In genomic region chr6:100229512-100229911, GRCh38 we compare ENCODE assay signal across 8 cellular contexts.
DNase-seq lines count a peak whose midpoint lies in the region; ATAC-seq, FAIRE-seq and TF ChIP-seq lines count a peak whose summit lies in the region.

No MANE protein-coding gene starts in this region.

- TF ChIP-seq POLR2A in IMR-90 (IDR thresholded peaks at IDR 0.05; ENCODE audit: low read depth, low read length), result no peak
- TF ChIP-seq POLR2A in K562 (conservative IDR thresholded peaks at IDR 0.05), result no peak
- no peak for TF ChIP-seq POLR2A in prostate gland (IDR thresholded peaks at IDR 0.05)

- H3K36me3 Mint-ChIP-seq in CD4-positive, alpha-beta T cell (ENCODE audit: low read depth), result no peaks in the 10 kb centered on the region
- no peaks in the 10 kb centered on the region for H3K36me3 Mint-ChIP-seq in nephron (ENCODE audit: low read depth)

- no peak overlapping the region for H3K27ac ChIP-seq in CD4-positive, alpha-beta T cell (ENCODE audit: low read depth, low read length)
- H3K27ac ChIP-seq in IMR-90 (ENCODE audit: insufficient read depth, low read length), result no peak overlapping the region
- peak overlapping the region; percentile 83 for H3K27ac ChIP-seq in K562 (ENCODE audit: extremely low read depth, low read depth, low read length)
- no peak overlapping the region for H3K27ac ChIP-seq in prostate gland

- no peaks in the 10 kb centered on the region for H4K20me1 ChIP-seq in IMR-90 (ENCODE audit: insufficient read depth, low read length)
- no peaks in the 10 kb centered on the region for H4K20me1 ChIP-seq in K562 (replicated peaks; ENCODE audit: control insufficient read depth, insufficient read depth, low read length)

- CTCF ChIA-PET in CD4-positive, alpha-beta T cell (lab: Charles Lee), result interaction anchor here (0.6 kb wide), 1 partner anchor 664 kb away, joined by 3 read pairs; no protein-coding TSS in a partner anchor
- CTCF ChIA-PET in IMR-90 (lab: Yijun Ruan, JAX) (interaction anchor here (0.5 to 2.1 kb wide), 7 partner anchors 11 to 186 kb away, joined by 3 to 6 read pairs (median 3); no protein-coding TSS in a partner anchor), K562 (lab: Yijun Ruan, JAX; ENCODE audit: low intra/inter-chr PET ratio) (no interaction called here)

- in situ Hi-C loops in IMR-90 (cut with MboI; ENCODE audit: low sequenced_read_pairs), result no loop called here
- in situ Hi-C loops in K562 (cut with MboI), result no loop called here

- peak overlapping the region; percentile 91 for H2BK120ac ChIP-seq in IMR-90 (ENCODE audit: low read depth, low read length)

- no peaks in the 10 kb centered on the region for H3K79me2 ChIP-seq in K562 (ENCODE audit: control insufficient read depth, insufficient read depth, low read length)

- H3K4ac ChIP-seq in IMR-90 (ENCODE audit: low read depth, low read length), result peak overlapping the region; percentile 64; the same call in 1 of the 2 replicates

- no peak overlapping the region for H2AK5ac ChIP-seq in IMR-90 (ENCODE audit: low read depth, low read length)

- H3K36me3 ChIP-seq in IMR-90 (ENCODE audit: control insufficient read depth, insufficient read depth, low read length) (no peaks in the 10 kb centered on the region), K562 (ENCODE audit: control insufficient read depth, insufficient read depth, low read length) (no peaks in the 10 kb centered on the region), prostate gland (no peaks in the 10 kb centered on the region)

- no peaks in the 10 kb centered on the region for H3K9me3 ChIP-seq in CD4-positive, alpha-beta T cell (ENCODE audit: control insufficient read depth, low read length)
- H3K9me3 ChIP-seq in IMR-90 (ENCODE audit: control insufficient read depth, insufficient read depth, low read length) (no peaks in the 10 kb centered on the region), K562 (replicated peaks; ENCODE audit: control insufficient read depth, insufficient read depth, low read depth, low read length) (no peaks in the 10 kb centered on the region), prostate gland (no peaks in the 10 kb centered on the region)

- peak overlapping the region; percentile 92; the same call in 1 of the 2 replicates for H4K5ac ChIP-seq in IMR-90 (ENCODE audit: low read depth, low read length)

- H3K14ac ChIP-seq in IMR-90 (replicated peaks; ENCODE audit: low read depth, low read length), result peak overlapping the region; percentile 82

- dilution Hi-C loops in IMR-90 (cut with HindIII; ENCODE audit: low sequenced_read_pairs, unreplicated experiment), result no loop called here

- H3K27ac Mint-ChIP-seq in CD4-positive, alpha-beta T cell, result no peak overlapping the region
- peak overlapping the region; percentile 8 to 89 (median 76) for H3K27ac Mint-ChIP-seq in nephron

- peak overlapping the region; percentile 88; the same call in 1 of the 2 replicates for H3K4me2 ChIP-seq in IMR-90 (ENCODE audit: low read depth, low read length)
- H3K4me2 ChIP-seq in K562 (ENCODE audit: insufficient read depth, low read length), result peak overlapping the region; percentile 78

- no peak overlapping the region; the same call in 1 of the 2 replicates for H3K56ac ChIP-seq in IMR-90 (ENCODE audit: extremely low read depth, insufficient read depth, low read length)

- H2AK9ac ChIP-seq in IMR-90 (replicated peaks; ENCODE audit: low read depth, low read length, poor library complexity), result no peak overlapping the region

- peak overlapping the region; percentile 16; the same call in 2 of the 3 replicates for H2BK15ac ChIP-seq in IMR-90 (ENCODE audit: low read depth, low read length)

- no peaks in the 10 kb centered on the region for H3K9me1 ChIP-seq in IMR-90 (ENCODE audit: insufficient read depth, low read length)
- no peaks in the 10 kb centered on the region for H3K9me1 ChIP-seq in K562 (ENCODE audit: control insufficient read depth, insufficient read depth, low read length)

- no peak for FAIRE-seq in K562 (lab: Jason Lieb, UNC)

- peaks cover 34% of the 10 kb centered on the region for H3K27me3 Mint-ChIP-seq in CD4-positive, alpha-beta T cell
- H3K27me3 Mint-ChIP-seq in nephron (ENCODE audit: low read depth), result no peaks in the 10 kb centered on the region

- peak overlapping the region; percentile 52 to 90 for H4K8ac ChIP-seq in IMR-90 (ENCODE audit: low read depth in 2 of 2, low read length in 2 of 2)

- peak overlapping the region; percentile 52 for H2BK5ac ChIP-seq in IMR-90 (ENCODE audit: low read depth, low read length, poor library complexity, severe bottlenecking)

- H3K4me3 ChIP-seq in IMR-90 (ENCODE audit: insufficient read depth, low read depth, low read length) (no peak overlapping the region), K562 (peak overlapping the region; percentile 36; the same call in 1 of the 2 replicates), prostate gland (no peak overlapping the region)

- no peak for TF ChIP-seq EP300 in K562 (IDR thresholded peaks at IDR 0.05; ENCODE audit: low read length)

- peak overlapping the region; percentile 32 for H3K23ac ChIP-seq in IMR-90 (ENCODE audit: low read depth, low read length)

- H3K9ac ChIP-seq in IMR-90 (ENCODE audit: low read depth, low read length), result peak overlapping the region; percentile 65; the same call in 1 of the 2 replicates
- peak overlapping the region in 1 of 2 experiments; percentile 77; a peak in 3 of 4 replicates for H3K9ac ChIP-seq in K562 (ENCODE audit: insufficient read depth in 1 of 2, low read depth in 2 of 2, low read length in 2 of 2)

- peak overlapping the region; percentile 62; the same call in 1 of the 2 replicates for H4K91ac ChIP-seq in IMR-90 (ENCODE audit: insufficient read depth, low read depth, low read length)

- H3K4me1 Mint-ChIP-seq in CD4-positive, alpha-beta T cell (ENCODE audit: low read depth), result peaks cover 7% of the 10 kb centered on the region
- H3K4me1 Mint-ChIP-seq in nephron, result peaks cover 23% of the 10 kb centered on the region

- no peak for TF ChIP-seq CTCF in CD4-positive, alpha-beta T cell (IDR thresholded peaks at IDR 0.05)
- no peak for TF ChIP-seq CTCF in IMR-90 (conservative IDR thresholded peaks at IDR 0.05; ENCODE audit: low read depth, low read length)
- no peak for TF ChIP-seq CTCF in K562 (IDR thresholded peaks at IDR 0.05 in 2 of 3, conservative IDR thresholded peaks at IDR 0.05 in 1 of 3; ENCODE audit: insufficient read depth in 2 of 3, low read depth in 1 of 3, low read length in 3 of 3)
- TF ChIP-seq CTCF in nephron (IDR thresholded peaks at IDR 0.05; ENCODE audit: unreplicated experiment in 3 of 3), result no peak
- no peak for TF ChIP-seq CTCF in prostate gland (IDR thresholded peaks at IDR 0.05)

- H3K4me1 ChIP-seq in IMR-90 (ENCODE audit: control insufficient read depth, insufficient read depth, low read length) (peaks cover 2% of the 10 kb centered on the region; the same call in 1 of the 2 replicates), K562 (replicated peaks in 1 of 2; ENCODE audit: control insufficient read depth in 2 of 2, insufficient read depth in 2 of 2, low read length in 2 of 2) (peaks cover 3 to 33% of the 10 kb centered on the region in 2 experiments), prostate gland (replicated peaks) (no peaks in the 10 kb centered on the region)

- no peak for ATAC-seq in CD4-positive, alpha-beta T cell (ENCODE audit: poor library complexity)
- ATAC-seq in IMR-90 (ENCODE audit: low read depth) (no peak), K562 (no peak), GM18909 (IDR thresholded peaks at IDR 0.05; ENCODE audit: poor library complexity, unreplicated experiment) (no peak), GM21529 (IDR thresholded peaks at IDR 0.05; ENCODE audit: unreplicated experiment) (no peak)

- H2AFZ ChIP-seq in IMR-90 (replicated peaks; ENCODE audit: low read length, poor library complexity) (peak overlapping the region; percentile 83), K562 (ENCODE audit: low read depth, low read length) (peak overlapping the region; percentile 98)

- peaks cover 6% of the 10 kb centered on the region for H3K27me3 ChIP-seq in CD4-positive, alpha-beta T cell (ENCODE audit: control insufficient read depth, insufficient read depth, low read length)
- no peaks in the 10 kb centered on the region for H3K27me3 ChIP-seq in IMR-90 (ENCODE audit: control insufficient read depth, insufficient read depth, low read length)
- no peaks in the 10 kb centered on the region for H3K27me3 ChIP-seq in K562 (ENCODE audit: control insufficient read depth in 2 of 2, insufficient read depth in 2 of 2, low read length in 2 of 2)
- H3K27me3 ChIP-seq in prostate gland (replicated peaks; ENCODE audit: insufficient read depth), result no peaks in the 10 kb centered on the region

- H3K4me3 Mint-ChIP-seq in CD4-positive, alpha-beta T cell, result peak overlapping the region; percentile 45
- peak overlapping the region; percentile 68 to 85 (median 74) for H3K4me3 Mint-ChIP-seq in nephron

- intact Hi-C loops in CD4-positive, alpha-beta T cell (cut with DNase I, micrococcal nuclease), result no loop called here
- intact Hi-C loops in IMR-90 (cut with micrococcal nuclease) (loop anchor here (5.0 kb wide), 1 partner anchor 218 kb away; no protein-coding TSS in a partner anchor), K562 (cut with micrococcal nuclease) (no loop called here), prostate gland (cut with DNase I) (no loop called here)

- POLR2A ChIA-PET in CD4-positive, alpha-beta T cell (lab: Charles Lee), result no interaction called here
- POLR2A ChIA-PET in IMR-90 (lab: Charles Lee; ENCODE audit: unreplicated experiment), result interaction anchor here (0.6 kb wide), 1 partner anchor 1076 kb away, joined by 4 read pairs; no protein-coding TSS in a partner anchor
- POLR2A ChIA-PET in K562 (lab: Yijun Ruan, JAX), result interaction anchor here (1.1 to 1.7 kb wide), 3 partner anchors 9 to 19 kb away, joined by 3 to 6 read pairs (median 4); no protein-coding TSS in a partner anchor

- TF ChIP-seq RAD21 in IMR-90 (IDR thresholded peaks at IDR 0.05; ENCODE audit: low read length), result no peak
- TF ChIP-seq RAD21 in K562 (CRISPR knock-in tag; conservative IDR thresholded peaks at IDR 0.05 in 1 of 2, IDR thresholded peaks at IDR 0.05 in 1 of 2), result no peak

- BruUV-seq in IMR-90 (replicated peaks; lab: Mats Ljungman, UMichigan), result no TSS peak
- no TSS peak for BruUV-seq in K562 (replicated peaks; lab: Mats Ljungman, UMichigan)

- WGBS in IMR-90 (ENCODE audit: extremely low coverage in 2 of 2, insufficient read length in 1 of 2), 2 experiments, result no CpG with 5 or more reads among the region's 5 CpGs
- WGBS in K562 (ENCODE audit: insufficient coverage, low coverage, missing lambda C conversion rate), result 42% methylated on average over 5 of the region's 5 CpGs
- 71% methylated on average over 5 of the region's 5 CpGs for WGBS in prostate gland

- no peak for DNase-seq in CD4-positive, alpha-beta T cell
- DNase-seq in IMR-90 (no peak), K562 (ENCODE audit: extremely low read depth in 1 of 4, low spot score in 3 of 4) (no peak), prostate gland (ENCODE audit: low spot score) (no peak), SIG-M5 treated with dmso at 0.1 percent for 504 hours (lab: John Stamatoyannopoulos, UW; ENCODE audit: unreplicated experiment) (no peak)

- no peaks in the 10 kb centered on the region for H3K79me1 ChIP-seq in IMR-90 (ENCODE audit: low read depth in 1 of 2, low read length in 2 of 2)

- H3K9me3 Mint-ChIP-seq in CD4-positive, alpha-beta T cell, result no peaks in the 10 kb centered on the region
- H3K9me3 Mint-ChIP-seq in nephron, result no peaks in the 10 kb centered on the region

- peak overlapping the region; percentile 71 for H2BK20ac ChIP-seq in IMR-90 (ENCODE audit: low read depth, low read length)

- peak overlapping the region; percentile 91; the same call in 1 of the 2 replicates for H3K18ac ChIP-seq in IMR-90 (ENCODE audit: low read depth, low read length)
